In genomic region chr13:49110122-49110831, GRCh38 we compare ENCODE assay signal across 8 cellular contexts.
DNase-seq lines count a peak whose midpoint lies in the region; ATAC-seq and TF ChIP-seq lines count a peak whose summit lies in the region.

No MANE protein-coding gene starts in this region.

- peaks cover 2% of the 10 kb centered on the region for H3K36me3 ChIP-seq in suprapubic skin

- peaks cover 4% of the 10 kb centered on the region for H3K36me3 Mint-ChIP-seq in activated naive CD4-positive, alpha-beta T cell treated with anti-CD3 and anti-CD28 coated beads, Interleukin-2, amount 50 U/mL, for 24 hours
- no peaks in the 10 kb centered on the region for H3K36me3 Mint-ChIP-seq in glutamatergic neuron (ENCODE audit: unreplicated experiment)

- peak; percentile 78 for ATAC-seq in GM19395 (IDR thresholded peaks at IDR 0.05; ENCODE audit: unreplicated experiment)
- peak; percentile 62 for ATAC-seq in omental fat pad (ENCODE audit: low FRiP score)

- under 1% methylated on average over 16 of the region's 16 CpGs for WGBS in suprapubic skin

- H3K27me3 ChIP-seq in suprapubic skin: no peaks in the 10 kb centered on the region

- peak overlapping the region; percentile 94 for H3K27ac Mint-ChIP-seq in activated naive CD4-positive, alpha-beta T cell treated with anti-CD3 and anti-CD28 coated beads, Interleukin-2, amount 50 U/mL, for 24 hours
- peak overlapping the region; percentile 95 for H3K27ac Mint-ChIP-seq in glutamatergic neuron (ENCODE audit: unreplicated experiment)

- peaks cover 56% of the 10 kb centered on the region for H3K4me1 Mint-ChIP-seq in activated naive CD4-positive, alpha-beta T cell treated with anti-CD3 and anti-CD28 coated beads, Interleukin-2, amount 50 U/mL, for 24 hours
- H3K4me1 Mint-ChIP-seq in glutamatergic neuron (ENCODE audit: low read depth, unreplicated experiment): peaks cover 11% of the 10 kb centered on the region

- no peak for TF ChIP-seq POLR2A in suprapubic skin (IDR thresholded peaks at IDR 0.05)

- TF ChIP-seq CTCF in AG09319 (IDR thresholded peaks at IDR 0.05; ENCODE audit: low read depth, low read length) (no peak), glutamatergic neuron (IDR thresholded peaks at IDR 0.05; ENCODE audit: partially characterized antibody, unreplicated experiment) (no peak), omental fat pad (IDR thresholded peaks at IDR 0.05) (no peak), suprapubic skin (IDR thresholded peaks at IDR 0.05) (no peak)

- H3K4me1 ChIP-seq in suprapubic skin: peaks cover 36% of the 10 kb centered on the region

- H3K4me3 Mint-ChIP-seq in activated naive CD4-positive, alpha-beta T cell treated with anti-CD3 and anti-CD28 coated beads, Interleukin-2, amount 50 U/mL, for 24 hours: peak overlapping the region; percentile 96
- H3K4me3 Mint-ChIP-seq in glutamatergic neuron (ENCODE audit: unreplicated experiment): peak overlapping the region; percentile 93

- no peaks in the 10 kb centered on the region for H3K27me3 Mint-ChIP-seq in activated naive CD4-positive, alpha-beta T cell treated with anti-CD3 and anti-CD28 coated beads, Interleukin-2, amount 50 U/mL, for 24 hours
- H3K27me3 Mint-ChIP-seq in glutamatergic neuron (ENCODE audit: unreplicated experiment): no peaks in the 10 kb centered on the region

- peak overlapping the region; percentile 56 for H3K4me3 ChIP-seq in suprapubic skin

- DNase-seq in AG09319 (ENCODE audit: extremely low read depth, low read depth) (peak; percentile 73), M059J (ENCODE audit: low read depth) (peak; percentile 87), SK-N-DZ (ENCODE audit: low spot score) (peak; percentile 93), glutamatergic neuron (peak; percentile 82), omental fat pad (ENCODE audit: low spot score) (peak; percentile 79), suprapubic skin (ENCODE audit: low spot score in 2 of 2) (peak; percentile 81 to 82)

- no peaks in the 10 kb centered on the region for H3K9me3 ChIP-seq in suprapubic skin

- no peaks in the 10 kb centered on the region for H3K9me3 Mint-ChIP-seq in activated naive CD4-positive, alpha-beta T cell treated with anti-CD3 and anti-CD28 coated beads, Interleukin-2, amount 50 U/mL, for 24 hours
- peaks cover 3% of the 10 kb centered on the region for H3K9me3 Mint-ChIP-seq in glutamatergic neuron (ENCODE audit: unreplicated experiment)

- no peak overlapping the region for H3K27ac ChIP-seq in suprapubic skin

- no peak for TF ChIP-seq EP300 in suprapubic skin (IDR thresholded peaks at IDR 0.05)
